ENCODE assay signal across 8 cellular contexts in the genomic region with DNA sequence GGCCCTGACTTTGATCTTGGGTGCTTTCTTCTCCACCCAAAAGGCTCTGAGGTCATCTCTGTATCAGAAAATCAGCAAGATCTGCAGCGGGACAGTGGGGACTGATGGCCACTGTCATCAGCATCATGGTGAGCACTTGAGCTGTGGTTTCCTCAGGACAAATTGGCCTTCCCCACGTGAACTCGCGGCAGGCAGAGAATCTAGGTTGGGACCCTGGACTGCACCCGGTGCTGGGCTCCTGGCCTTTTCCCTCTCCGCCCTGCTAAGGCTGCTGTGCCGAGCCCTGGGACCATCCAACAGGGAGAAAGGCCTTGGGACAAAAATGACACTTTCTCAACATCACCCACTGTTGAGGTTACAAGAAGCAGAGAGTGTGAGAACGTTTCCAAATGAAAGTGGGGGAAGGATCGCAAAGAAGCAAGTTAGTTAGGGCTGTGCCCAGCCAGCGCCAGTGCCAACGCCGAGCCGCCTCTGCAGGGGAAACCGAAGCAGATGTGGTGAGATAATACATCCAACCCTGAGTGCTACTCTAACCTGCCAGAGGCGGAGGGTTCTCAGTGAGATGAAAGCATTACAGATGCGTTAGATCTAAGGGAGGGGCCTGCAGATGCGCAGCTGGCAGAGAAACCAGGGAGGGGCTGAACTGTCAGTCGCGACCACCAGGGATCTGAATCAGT. TPM values are rescaled to one million over a fixed set of nuclear protein-coding genes. Genes with fewer than 3 reads are reported as not detected.
DNase-seq lines count a peak whose midpoint lies in the region; ATAC-seq and TF ChIP-seq lines count a peak whose summit lies in the region.

No MANE protein-coding gene starts in this region.

- no peaks in the 10 kb centered on the region for H3K36me3 Mint-ChIP-seq in activated T-cell treated with anti-CD3 and anti-CD28 coated beads, Interleukin-2, amount 50 U/mL, for 72 hours (ENCODE audit: insufficient read depth in 2 of 2)

- no peaks in the 10 kb centered on the region for H3K9me3 Mint-ChIP-seq in activated T-cell treated with anti-CD3 and anti-CD28 coated beads, Interleukin-2, amount 50 U/mL, for 72 hours

- 78 to 83% methylated on average over 19 of the region's 19 CpGs for WGBS in thyroid gland, 2 donors

- peaks cover 26 to 38% of the 10 kb centered on the region in 2 donors for H3K4me1 ChIP-seq in thyroid gland

- H3K27ac Mint-ChIP-seq in activated T-cell treated with anti-CD3 and anti-CD28 coated beads, Interleukin-2, amount 50 U/mL, for 72 hours: no peak overlapping the region

- H3K27ac ChIP-seq in thyroid gland: no peak overlapping the region

- intact Hi-C loops in thyroid gland (cut with DNase I): no loop called here

- no peak for TF ChIP-seq POLR2A in thyroid gland (IDR thresholded peaks at IDR 0.05)

- H3K4me1 Mint-ChIP-seq in activated T-cell treated with anti-CD3 and anti-CD28 coated beads, Interleukin-2, amount 50 U/mL, for 72 hours (ENCODE audit: low read depth): peaks cover 59% of the 10 kb centered on the region

- no peak for TF ChIP-seq CTCF in thyroid gland (IDR thresholded peaks at IDR 0.05)

- H3K9me3 ChIP-seq in thyroid gland: no peaks in the 10 kb centered on the region

- ATAC-seq in GM21528 (IDR thresholded peaks at IDR 0.05; ENCODE audit: low FRiP score, unreplicated experiment): peak; percentile 33
- peak; percentile 67 to 72 for ATAC-seq in activated T-cell treated with anti-CD3 and anti-CD28 coated beads, Interleukin-2, amount 50 U/mL, for 72 hours (replicated peaks in 1 of 2)

- H3K4me3 ChIP-seq in thyroid gland (replicated peaks in 1 of 3): no peak overlapping the region

- DNase-seq in DMS79 (lab: John Stamatoyannopoulos, UW) (peak; percentile 72), NAMALWA (ENCODE audit: low spot score) (peak; percentile 96), SIG-M5 (lab: John Stamatoyannopoulos, UW) (no peak), thyroid gland (no peak), hepatic stellate cell (ENCODE audit: low spot score) (no peak)
- DNase-seq in activated T-cell treated with anti-CD3 and anti-CD28 coated beads, Interleukin-2, amount 50 U/mL, for 72 hours: peak; percentile 67 to 80
- peak; percentile 64 for DNase-seq in stimulated activated CD4-positive, alpha-beta T cell treated with anti-CD3 and anti-CD28 coated beads, Interleukin-1b, Interleukin-23, amount 100 ng/mL, for 48 hours

- H3K27me3 Mint-ChIP-seq in activated T-cell treated with anti-CD3 and anti-CD28 coated beads, Interleukin-2, amount 50 U/mL, for 72 hours (ENCODE audit: low read depth): no peaks in the 10 kb centered on the region

- H3K36me3 ChIP-seq in thyroid gland: no peaks in the 10 kb centered on the region

- peak overlapping the region; percentile 83 to 96 for H3K4me3 Mint-ChIP-seq in activated T-cell treated with anti-CD3 and anti-CD28 coated beads, Interleukin-2, amount 50 U/mL, for 72 hours

- H3K27me3 ChIP-seq in thyroid gland: no peaks in the 10 kb centered on the region

RNA-seq across cellular contexts. Expression of a gene that starts 9.1 kb away (rescaled TPM):
- total RNA-seq in activated T-cell treated with anti-CD3 and anti-CD28 coated beads, Interleukin-2, amount 50 U/mL, for 72 hours: under 1 TPM; 0.39 to 0.89 TPM
- total RNA-seq in thyroid gland: not detected

RNA-seq across cellular contexts. Expression of a gene that starts 51.8 kb away (rescaled TPM):
- total RNA-seq in activated T-cell treated with anti-CD3 and anti-CD28 coated beads, Interleukin-2, amount 50 U/mL, for 72 hours: 10 to 100 TPM; 35.6 to 43.3 TPM
- 10 to 100 TPM; 16.3 to 33.5 (median 18.6) TPM for total RNA-seq in thyroid gland

Comparison
In these comparisons a context has a peak if more than half of its experiments do, and no peak if none do; other contexts are left out.
1. DNase-seq: peak in DMS79 (single experiment), NAMALWA (single experiment), activated T-cell treated with anti-CD3 and anti-CD28 coated beads, Interleukin-2, amount 50 U/mL, for 72 hours (2 of 2) and stimulated activated CD4-positive, alpha-beta T cell treated with anti-CD3 and anti-CD28 coated beads, Interleukin-1b, Interleukin-23, amount 100 ng/mL, for 48 hours (single experiment); none in SIG-M5 (single experiment), thyroid gland (0 of 2) and hepatic stellate cell (single experiment).